In genomic region chr4:73396993-73397972, GRCh38 we compare ENCODE assay signal across 1 cellular context.
TF ChIP-seq lines count a peak whose summit lies in the region.

No MANE protein-coding gene starts in this region.

TF ChIP-seq in HepG2, 621 proteins besides CTCF, POLR2A, EP300 and RAD21 (continues in another document):
- TF ChIP-seq U2AF2 (IDR thresholded peaks at IDR 0.05; ENCODE audit: low read depth, low read length) (no peak), THRA (CRISPR knock-in tag; IDR thresholded peaks at IDR 0.05; ENCODE audit: borderline replicate concordance) (0 out of 2 replicates have a peak, but pooled peaks have one; percentile 16), IRF2 (CRISPR knock-in tag; IDR thresholded peaks at IDR 0.05) (peak; percentile 29; the same call in 1 of the 2 replicates), KDM5A (IDR thresholded peaks at IDR 0.05; ENCODE audit: borderline replicate concordance, low read length) (no peak), PAF1 (CRISPR knock-in tag; IDR thresholded peaks at IDR 0.05) (no peak), ZNF253 (CRISPR knock-in tag; IDR thresholded peaks at IDR 0.05; ENCODE audit: borderline replicate concordance) (no peak), KLF9 (CRISPR knock-in tag; IDR thresholded peaks at IDR 0.05; ENCODE audit: low read depth) (no peak), KDM6A (CRISPR knock-in tag; IDR thresholded peaks at IDR 0.05; ENCODE audit: low read depth) (peak; percentile 77), MED8 (CRISPR knock-in tag; IDR thresholded peaks at IDR 0.05; ENCODE audit: insufficient replicate concordance) (no peak), FOXP1 (IDR thresholded peaks at IDR 0.05) (no peak), FOXP1 (CRISPR knock-in tag; IDR thresholded peaks at IDR 0.05) (peak; percentile 67; the same call in 1 of the 2 replicates), ARID2 (CRISPR knock-in tag; IDR thresholded peaks at IDR 0.05; ENCODE audit: borderline replicate concordance) (no peak), NCOA1 (CRISPR knock-in tag; IDR thresholded peaks at IDR 0.05) (0 out of 2 replicates have a peak, but pooled peaks have one; percentile 32), ZMYM4 (CRISPR knock-in tag; IDR thresholded peaks at IDR 0.05) (0 out of 2 replicates have a peak, but pooled peaks have one; percentile 58), LCORL (IDR thresholded peaks at IDR 0.05) (no peak), LCORL (CRISPR knock-in tag; IDR thresholded peaks at IDR 0.05) (peak; percentile 50; the same call in 1 of the 2 replicates), TEF (CRISPR knock-in tag; IDR thresholded peaks at IDR 0.05) (no peak), ZNF878 (CRISPR knock-in tag; IDR thresholded peaks at IDR 0.05) (0 out of 2 replicates have a peak, but pooled peaks have one; percentile 42), ZNF331 (CRISPR knock-in tag; IDR thresholded peaks at IDR 0.05) (no peak), EED (CRISPR knock-in tag; IDR thresholded peaks at IDR 0.05) (no peak), POGZ (CRISPR knock-in tag; IDR thresholded peaks at IDR 0.05) (peak; percentile 60), GLMP (CRISPR knock-in tag; IDR thresholded peaks at IDR 0.05; ENCODE audit: borderline replicate concordance) (no peak), NR2C2 (CRISPR knock-in tag; IDR thresholded peaks at IDR 0.05; ENCODE audit: borderline replicate concordance) (peak; percentile 48; the same call in 1 of the 2 replicates), ZMYM2 (CRISPR knock-in tag; IDR thresholded peaks at IDR 0.05) (peak; percentile 49; the same call in 1 of the 2 replicates), CEBPG (CRISPR knock-in tag; IDR thresholded peaks at IDR 0.05) (0 out of 2 replicates have a peak, but pooled peaks have one; percentile 11), TCF12 (IDR thresholded peaks at IDR 0.05) (no peak), TCF12 (CRISPR knock-in tag; IDR thresholded peaks at IDR 0.05) (peak; percentile 30; the same call in 1 of the 2 replicates), ZNF839 (CRISPR knock-in tag; IDR thresholded peaks at IDR 0.05; ENCODE audit: borderline replicate concordance) (no peak), ARID5B (CRISPR knock-in tag; IDR thresholded peaks at IDR 0.05) (peak; percentile 92), REST (IDR thresholded peaks at IDR 0.05; ENCODE audit: borderline replicate concordance in 1 of 2, low read depth in 1 of 2, low read length in 2 of 2) (0 out of 4 replicates have a peak, but pooled peaks of 1 of the 2 experiments have one; percentile 22), NR2F6 (IDR thresholded peaks at IDR 0.05) (peak; percentile 89), NR2F6 (CRISPR knock-in tag; IDR thresholded peaks at IDR 0.05) (peak; percentile 84), ATF5 (CRISPR knock-in tag; IDR thresholded peaks at IDR 0.05; ENCODE audit: low read depth) (no peak), HNF1A (IDR thresholded peaks at IDR 0.05; ENCODE audit: low read depth) (peak; percentile 48; the same call in 1 of the 2 replicates), HNF1A (CRISPR knock-in tag; IDR thresholded peaks at IDR 0.05; ENCODE audit: borderline replicate concordance) (peak; percentile 45; the same call in 1 of the 2 replicates), ZNF564 (CRISPR knock-in tag; IDR thresholded peaks at IDR 0.05) (0 out of 2 replicates have a peak, but pooled peaks have one; percentile 2), ZNF180 (CRISPR knock-in tag; IDR thresholded peaks at IDR 0.05; ENCODE audit: borderline replicate concordance, low read depth) (no peak), ZNF609 (CRISPR knock-in tag; IDR thresholded peaks at IDR 0.05; ENCODE audit: borderline replicate concordance) (peak; percentile 52; the same call in 1 of the 2 replicates), PHF5A (CRISPR knock-in tag; IDR thresholded peaks at IDR 0.05; ENCODE audit: low read depth, unreplicated experiment) (no peak), ZNF235 (CRISPR knock-in tag; IDR thresholded peaks at IDR 0.05; ENCODE audit: borderline replicate concordance) (no peak), ZNF782 (CRISPR knock-in tag; IDR thresholded peaks at IDR 0.05; ENCODE audit: borderline replicate concordance) (no peak)
